10 cellular contexts compared by ENCODE assay signal in the genomic region with DNA sequence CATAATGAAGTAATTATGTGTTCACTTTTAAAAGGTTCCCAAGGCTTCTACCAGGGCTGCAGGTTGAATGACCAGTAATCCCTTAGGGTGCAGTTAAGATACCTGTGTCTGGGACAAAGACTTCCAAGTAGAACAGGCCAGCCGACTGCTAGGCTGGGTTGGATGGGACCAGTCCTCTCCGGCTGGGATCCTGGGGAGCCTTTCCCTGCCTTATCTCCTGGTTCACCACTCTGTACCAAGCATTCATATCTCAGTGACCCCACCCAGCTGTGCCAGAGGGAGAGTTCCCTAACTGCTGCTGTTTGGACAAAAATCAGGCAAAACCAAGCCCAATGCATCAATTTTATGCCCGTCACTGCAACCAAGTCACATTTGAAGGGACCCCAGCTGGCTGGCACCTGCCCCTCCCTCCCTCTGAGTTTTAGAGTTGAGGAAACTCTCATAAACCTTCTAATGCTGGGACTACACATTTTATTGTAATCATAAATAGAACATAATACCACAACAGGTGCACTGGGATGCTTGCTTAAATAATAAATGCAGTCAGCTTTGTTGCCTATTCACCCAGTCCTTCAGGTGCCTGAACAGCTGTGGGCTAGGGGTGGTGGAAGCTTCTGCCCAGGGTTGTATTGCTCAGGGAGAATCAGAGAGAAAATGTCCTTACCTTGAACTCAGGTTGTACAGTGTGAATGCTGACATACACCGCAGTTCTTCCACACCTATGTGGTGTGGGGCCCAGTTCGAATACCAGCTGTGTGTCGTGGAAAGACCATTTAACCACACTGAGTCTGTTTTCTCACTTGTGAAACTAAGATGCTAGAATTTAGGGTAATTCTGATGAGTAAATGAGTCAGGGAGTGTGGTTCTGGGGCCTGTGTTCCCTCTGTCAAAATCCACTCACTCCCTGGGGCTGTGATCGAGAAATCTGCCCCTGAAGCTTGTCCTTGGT.
A peak's percentile ranks its signal among the peaks of the same experiment; 100 is the strongest.
DNase-seq lines count a peak whose midpoint lies in the region; ATAC-seq and TF ChIP-seq lines count a peak whose summit lies in the region.
"Had no signal": no experiment of that assay in that cellular context is flagged by ENCODE, and none has a peak within 500 bp of the region (broad histone marks: within the 10 kb centered on the region; RNA-seq: fewer than 3 reads in every experiment).

No MANE protein-coding gene starts in this region.

- peak; percentile 44 for DNase-seq in MV-4-11 (lab: John Stamatoyannopoulos, UW)
- peak; percentile 71 to 81 (median 79) for DNase-seq in mucosa of descending colon
- no peak for DNase-seq in inferior parietal cortex (ENCODE audit: extremely low spot score)
- DNase-seq in NCI-H1092 (lab: John Stamatoyannopoulos, UW), result no peak
- DNase-seq in mammary epithelial cell, result no peak
- DNase-seq: DMS153, lower lobe of right lung had no signal

- 96% methylated on average over 7 of the region's 7 CpGs for WGBS in mammary epithelial cell (ENCODE audit: low coverage, missing lambda C conversion rate)

- H3K27ac ChIP-seq in mammary epithelial cell (ENCODE audit: insufficient read depth, low read depth, low read length), result no peak overlapping the region
- H3K27ac ChIP-seq: lower lobe of right lung, RWPE1 had no signal

- no peak overlapping the region for H3K9ac ChIP-seq in mammary epithelial cell (ENCODE audit: insufficient read depth, low read length)

- no peak overlapping the region for H2AFZ ChIP-seq in mammary epithelial cell (ENCODE audit: low read depth, low read length)

- TF ChIP-seq CTCF in mucosa of descending colon (IDR thresholded peaks at IDR 0.05) (no peak), mammary epithelial cell (conservative IDR thresholded peaks at IDR 0.05 in 1 of 2, IDR thresholded peaks at IDR 0.05 in 1 of 2; ENCODE audit: extremely low read depth in 1 of 2, insufficient read depth in 1 of 2, low read depth in 1 of 2, low read length in 2 of 2) (no peak)

- H3K4me1 ChIP-seq in mucosa of descending colon (ENCODE audit: low read depth) (peaks cover 52% of the 10 kb centered on the region), mammary epithelial cell (ENCODE audit: insufficient read depth, low read length) (no peaks in the 10 kb centered on the region)

- no peaks in the 10 kb centered on the region for H3K27me3 ChIP-seq in mammary epithelial cell (ENCODE audit: insufficient read depth, low read length)

- H3K79me2 ChIP-seq in mammary epithelial cell (ENCODE audit: insufficient read depth, low read length), result no peaks in the 10 kb centered on the region

- H3K4me2 ChIP-seq in mammary epithelial cell (ENCODE audit: insufficient read depth, low read depth, low read length), result no peak overlapping the region

- H3K4me3 ChIP-seq in mucosa of descending colon (no peak overlapping the region), mammary epithelial cell (replicated peaks in 1 of 3; ENCODE audit: insufficient read depth in 1 of 3, low read depth in 2 of 3, low read length in 3 of 3) (no peak overlapping the region)
- H3K4me3 ChIP-seq: lower lobe of right lung had no signal

- no peaks in the 10 kb centered on the region for H4K20me1 ChIP-seq in mammary epithelial cell (ENCODE audit: insufficient read depth, low read length)

- intact Hi-C loops in mucosa of descending colon (cut with DNase I, micrococcal nuclease) (loop anchor here in 1 of 2 donors (5.0 kb wide), 1 partner anchor 80 kb away; no protein-coding TSS in a partner anchor), mammary epithelial cell (cut with micrococcal nuclease) (no loop called here)

- ATAC-seq in GM18498 (IDR thresholded peaks at IDR 0.05; ENCODE audit: unreplicated experiment), result peak; percentile 77
- ATAC-seq in GM19395 (IDR thresholded peaks at IDR 0.05; ENCODE audit: unreplicated experiment), result peak; percentile 75
- peak; percentile 80 for ATAC-seq in mucosa of descending colon
- ATAC-seq: lower lobe of right lung had no signal

- dilution Hi-C loops in mammary epithelial cell (cut with HindIII; ENCODE audit: low sequenced_read_pairs), result no loop called here

- no peaks in the 10 kb centered on the region for H3K9me3 ChIP-seq in mucosa of descending colon
- no peaks in the 10 kb centered on the region for H3K9me3 ChIP-seq in mammary epithelial cell (replicated peaks; ENCODE audit: insufficient read depth, low read length)
- H3K9me3 ChIP-seq: lower lobe of right lung had no signal

- CTCF ChIA-PET in mammary epithelial cell (lab: Charles Lee; ENCODE audit: low non-redundant PET), result no interaction called here

- no TSS peak for BruUV-seq in mammary epithelial cell (replicated peaks; lab: Mats Ljungman, UMichigan)

- in situ Hi-C loops in mammary epithelial cell (cut with MboI; ENCODE audit: low sequenced_read_pairs in 2 of 2), result no loop called here

- H3K36me3 ChIP-seq in mucosa of descending colon (ENCODE audit: low read depth), result no peaks in the 10 kb centered on the region
- H3K36me3 ChIP-seq in mammary epithelial cell (ENCODE audit: insufficient read depth, low read length), result no peaks in the 10 kb centered on the region
- H3K36me3 ChIP-seq: lower lobe of right lung had no signal

Comparison
In these comparisons a context has a peak if more than half of its experiments do, and no peak if none do; other contexts are left out.
1. DNase-seq: peak in MV-4-11 (single experiment) and mucosa of descending colon (3 of 3); none in inferior parietal cortex (single experiment), NCI-H1092 (single experiment) and mammary epithelial cell (single experiment).
2. Peak in every context shown above with its lines, with median percentiles within 50 percentile points of each other: ATAC-seq.